Comparison of ENCODE assay signal across 8 cellular contexts in the genomic region with DNA sequence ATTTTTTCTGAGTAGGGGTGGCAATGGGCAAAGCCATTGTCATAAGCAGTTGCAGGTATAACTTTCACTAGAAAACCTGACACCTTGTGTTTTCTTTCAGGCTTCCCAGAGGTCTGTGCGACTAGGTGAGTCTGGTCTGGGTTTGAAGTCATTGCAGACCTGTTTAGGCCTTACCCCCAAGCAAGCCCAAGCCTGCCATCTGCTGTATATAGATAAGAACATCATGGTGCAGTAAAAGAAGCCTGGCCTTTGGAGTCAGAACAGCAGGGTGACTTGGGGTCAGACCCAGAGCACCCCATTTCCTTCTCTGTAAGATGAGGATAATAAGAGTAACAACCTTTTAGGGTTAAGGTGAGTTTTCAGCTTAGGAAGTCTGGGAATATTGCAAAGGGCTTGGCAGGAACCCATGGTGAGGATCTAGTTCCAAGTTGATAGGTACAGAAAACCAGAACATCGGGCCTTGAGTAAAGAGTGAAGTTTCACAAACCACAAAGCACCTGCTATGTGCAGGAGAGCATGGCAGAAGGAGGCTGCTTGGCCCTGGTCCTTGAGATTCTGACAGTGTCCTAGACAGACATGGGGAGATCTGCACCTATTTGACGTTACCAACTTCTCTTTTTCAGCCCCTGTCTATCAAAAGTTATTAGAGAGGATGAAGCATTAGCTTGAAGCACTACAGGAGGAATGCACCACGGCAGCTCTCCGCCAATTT. TPM values are rescaled to one million over a fixed set of nuclear protein-coding genes. Genes with fewer than 3 reads are reported as not detected.
DNase-seq lines count a peak whose midpoint lies in the region; ATAC-seq and TF ChIP-seq lines count a peak whose summit lies in the region.

No MANE protein-coding gene starts in this region.

- peaks cover 3 to 77% (median 53%) of the 10 kb centered on the region in 4 donors for H3K4me1 ChIP-seq in sigmoid colon

- no peaks in the 10 kb centered on the region for H3K9me3 ChIP-seq in sigmoid colon

- DNase-seq in D341Med (ENCODE audit: low spot score), result peak; percentile 57
- peak; percentile 53 for DNase-seq in OCI-M1 (lab: John Stamatoyannopoulos, UW)
- peak; percentile 60 to 71 for DNase-seq in erythroblast (lab: John Stamatoyannopoulos, UW)
- DNase-seq in sigmoid colon, result no peak

- TF ChIP-seq POLR2A in erythroblast (IDR thresholded peaks at IDR 0.05; ENCODE audit: low read length), result no peak
- TF ChIP-seq POLR2A in sigmoid colon (IDR thresholded peaks at IDR 0.05), result no peak

- ATAC-seq in GM18861 (IDR thresholded peaks at IDR 0.05; ENCODE audit: unreplicated experiment), result peak; percentile 78
- ATAC-seq in HG03135 (IDR thresholded peaks at IDR 0.05; ENCODE audit: unreplicated experiment), result peak; percentile 72
- ATAC-seq in GM18858 (IDR thresholded peaks at IDR 0.05; ENCODE audit: unreplicated experiment), result no peak
- no peak for ATAC-seq in GM21825 (IDR thresholded peaks at IDR 0.05; ENCODE audit: unreplicated experiment)

- peaks cover 0 to 27% (median 0%) of the 10 kb centered on the region in 4 donors for H3K36me3 ChIP-seq in sigmoid colon

- H3K27ac ChIP-seq in sigmoid colon, result peak overlapping the region in 2 of 4 donors; percentile 25 to 80

- H3K4me3 ChIP-seq in sigmoid colon, result no peak overlapping the region

- WGBS in sigmoid colon, 2 donors, result 79 to 84% methylated on average over 5 of the region's 5 CpGs

- peak in 3 of 4 experiments; percentile 35 to 45 (median 39) for TF ChIP-seq CTCF in sigmoid colon (IDR thresholded peaks at IDR 0.05)

- intact Hi-C loops in sigmoid colon (cut with DNase I), result loop anchor here (2.0 to 5.0 kb wide), 2 partner anchors 118 to 175 kb away; no protein-coding TSS in a partner anchor

- no peaks in the 10 kb centered on the region for H3K27me3 ChIP-seq in sigmoid colon

- TF ChIP-seq EP300 in sigmoid colon (IDR thresholded peaks at IDR 0.05), result no peak

RNA-seq across cellular contexts. Expression of gene TGFBI, which starts 33.9 kb away (rescaled TPM):
- 100 to 1,000 TPM in 2 of 4 donors, 10 to 100 TPM in 2; 49.2 to 178 (median 91.6) TPM for total RNA-seq in sigmoid colon
- 100 to 1,000 TPM in 1 of 3 donors, 10 to 100 TPM in 2; 48.6 to 106 (median 65.3) TPM for polyA plus RNA-seq in sigmoid colon

Comparison
In these comparisons a context has a peak if more than half of its experiments do, and no peak if none do; other contexts are left out.
1. ATAC-seq: peak in GM18861 (single experiment) and HG03135 (single experiment); none in GM18858 (single experiment) and GM21825 (single experiment).